ENCODE assay signal across 1 cellular context in genomic region chr6:135566311-135567068, GRCh38.
TF ChIP-seq lines count a peak whose summit lies in the region.

No MANE protein-coding gene starts in this region.

TF ChIP-seq in IMR-90, 13 proteins besides CTCF, POLR2A, EP300 and RAD21:
- no peak for TF ChIP-seq CEBPB (IDR thresholded peaks at IDR 0.05; ENCODE audit: low read depth, low read length)
- TF ChIP-seq RFX5 (IDR thresholded peaks at IDR 0.05; ENCODE audit: low read depth, low read length): no peak
- TF ChIP-seq MAFK (IDR thresholded peaks at IDR 0.05; ENCODE audit: low read depth, low read length): no peak
- TF ChIP-seq SMC3 (IDR thresholded peaks at IDR 0.05; ENCODE audit: low read depth, low read length): no peak
- TF ChIP-seq BHLHE40 (IDR thresholded peaks at IDR 0.05; ENCODE audit: low read depth, low read length): no peak
- TF ChIP-seq RCOR1 (IDR thresholded peaks at IDR 0.05; ENCODE audit: insufficient replicate concordance, low read length): no peak
- no peak for TF ChIP-seq FOS (IDR thresholded peaks at IDR 0.05; ENCODE audit: low read depth, low read length)
- no peak for TF ChIP-seq MAZ (IDR thresholded peaks at IDR 0.05; ENCODE audit: borderline replicate concordance, low read depth, low read length)
- no peak for TF ChIP-seq NFE2L2 (IDR thresholded peaks at IDR 0.05; ENCODE audit: low read depth, low read length)
